In genomic region chr20:63968136-63968927, GRCh38 we compare ENCODE assay signal across 6 cellular contexts. TPM values are rescaled to one million over a fixed set of nuclear protein-coding genes. Genes with fewer than 3 reads are reported as not detected.
DNase-seq lines count a peak whose midpoint lies in the region; ATAC-seq and TF ChIP-seq lines count a peak whose summit lies in the region.

No MANE protein-coding gene starts in this region.

- no peak overlapping the region for H3K18ac ChIP-seq in IMR-90 (ENCODE audit: low read depth, low read length)

- intact Hi-C loops in IMR-90 (cut with micrococcal nuclease) = no loop called here
- intact Hi-C loops in colonic mucosa (cut with DNase I) = no loop called here
- intact Hi-C loops in prostate gland (cut with DNase I) = loop anchor here (10.0 kb wide), 2 partner anchors 224 to 344 kb away; partner anchors contain the start of gene GMEB2
- intact Hi-C loops in testis (cut with DNase I; ENCODE audit: low total_unique reads) = no loop called here

- no peak overlapping the region for H2BK5ac ChIP-seq in IMR-90 (ENCODE audit: low read depth, low read length, poor library complexity, severe bottlenecking)

- H3K9ac ChIP-seq in IMR-90 (ENCODE audit: low read depth, low read length) = peak overlapping the region; percentile 59
- H3K9ac ChIP-seq in colonic mucosa (ENCODE audit: low read depth in 2 of 2, low read length in 2 of 2) = peak overlapping the region in 1 of 2 donors; percentile 87

- H2AK5ac ChIP-seq in IMR-90 (ENCODE audit: low read depth, low read length) = peak overlapping the region; percentile 27; the same call in 1 of the 2 replicates

- peaks cover 7% of the 10 kb centered on the region for H3K4me1 ChIP-seq in IMR-90 (ENCODE audit: control insufficient read depth, insufficient read depth, low read length)
- H3K4me1 ChIP-seq in colonic mucosa = no peaks in the 10 kb centered on the region
- H3K4me1 ChIP-seq in prostate gland (replicated peaks) = peaks cover 15% of the 10 kb centered on the region
- H3K4me1 ChIP-seq in testis = peaks cover 12% of the 10 kb centered on the region

- H3K9me3 ChIP-seq in IMR-90 (ENCODE audit: control insufficient read depth, insufficient read depth, low read length) (no peaks in the 10 kb centered on the region), colonic mucosa (no peaks in the 10 kb centered on the region), prostate gland (no peaks in the 10 kb centered on the region), testis (no peaks in the 10 kb centered on the region)

- H2BK120ac ChIP-seq in IMR-90 (ENCODE audit: low read depth, low read length) = no peak overlapping the region

- H3K27me3 ChIP-seq in IMR-90 (ENCODE audit: control insufficient read depth, insufficient read depth, low read length) = no peaks in the 10 kb centered on the region
- H3K27me3 ChIP-seq in colonic mucosa = peaks cover 5% of the 10 kb centered on the region
- H3K27me3 ChIP-seq in prostate gland (replicated peaks; ENCODE audit: insufficient read depth) = no peaks in the 10 kb centered on the region
- no peaks in the 10 kb centered on the region for H3K27me3 ChIP-seq in testis

- TF ChIP-seq RAD21 in IMR-90 (IDR thresholded peaks at IDR 0.05; ENCODE audit: low read length) = no peak

- in situ Hi-C loops in IMR-90 (cut with MboI; ENCODE audit: low sequenced_read_pairs) = no loop called here

- H3K4ac ChIP-seq in IMR-90 (ENCODE audit: low read depth, low read length) = no peak overlapping the region

- TF ChIP-seq CTCF in IMR-90 (conservative IDR thresholded peaks at IDR 0.05; ENCODE audit: low read depth, low read length) (no peak), colonic mucosa (IDR thresholded peaks at IDR 0.05) (no peak), prostate gland (IDR thresholded peaks at IDR 0.05) (no peak), testis (IDR thresholded peaks at IDR 0.05) (no peak)

- no peak overlapping the region for H3K56ac ChIP-seq in IMR-90 (ENCODE audit: extremely low read depth, insufficient read depth, low read length)

- H3K27ac ChIP-seq in IMR-90 (ENCODE audit: insufficient read depth, low read length) (peak overlapping the region; percentile 18; the same call in 1 of the 2 replicates), colonic mucosa (no peak overlapping the region), prostate gland (peak overlapping the region; percentile 57 to 61), testis (no peak overlapping the region)

- no peak overlapping the region for H2AFZ ChIP-seq in IMR-90 (replicated peaks; ENCODE audit: low read length, poor library complexity)

- peaks cover 3% of the 10 kb centered on the region; the same call in 1 of the 2 replicates for H3K9me1 ChIP-seq in IMR-90 (ENCODE audit: insufficient read depth, low read length)

- no peak overlapping the region for H2BK20ac ChIP-seq in IMR-90 (ENCODE audit: low read depth, low read length)

- CTCF ChIA-PET in IMR-90 (lab: Yijun Ruan, JAX) = no interaction called here

- H3K36me3 ChIP-seq in IMR-90 (ENCODE audit: control insufficient read depth, insufficient read depth, low read length) (peaks cover 31% of the 10 kb centered on the region), colonic mucosa (no peaks in the 10 kb centered on the region), prostate gland (peaks cover 0 to 2% of the 10 kb centered on the region in 2 donors), testis (ENCODE audit: low read depth, missing control alignments) (no peaks in the 10 kb centered on the region)

- peak overlapping the region; percentile 99 for H2AK9ac ChIP-seq in IMR-90 (replicated peaks; ENCODE audit: low read depth, low read length, poor library complexity)

- H3K14ac ChIP-seq in IMR-90 (replicated peaks; ENCODE audit: low read depth, low read length) = no peak overlapping the region

- dilution Hi-C loops in IMR-90 (cut with HindIII; ENCODE audit: low sequenced_read_pairs, unreplicated experiment) = no loop called here

- no peak overlapping the region for H4K5ac ChIP-seq in IMR-90 (ENCODE audit: low read depth, low read length)

- DNase-seq in IMR-90 (no peak), colonic mucosa (no peak), prostate gland (ENCODE audit: low spot score) (no peak), testis (no peak), iPS-NIHi11 (ENCODE audit: low spot score) (no peak)

- no peak overlapping the region for H2BK15ac ChIP-seq in IMR-90 (ENCODE audit: low read depth, low read length)

- H3K79me1 ChIP-seq in IMR-90 (ENCODE audit: low read depth in 1 of 2, low read length in 2 of 2) = peaks cover 12 to 25% of the 10 kb centered on the region in 2 experiments; a peak in 3 of 4 replicates

- no peak overlapping the region for H4K91ac ChIP-seq in IMR-90 (ENCODE audit: insufficient read depth, low read depth, low read length)

- peak overlapping the region; percentile 80 for H3K23ac ChIP-seq in IMR-90 (ENCODE audit: low read depth, low read length)

- no peaks in the 10 kb centered on the region for H4K20me1 ChIP-seq in IMR-90 (ENCODE audit: insufficient read depth, low read length)

- WGBS in IMR-90 (ENCODE audit: extremely low coverage in 2 of 2, insufficient read length in 1 of 2), 2 experiments = 68% methylated on average over 5 of the region's 14 CpGs; no CpG with 5 or more reads in 1 of the 2 experiments
- WGBS in prostate gland = 69% methylated on average over 14 of the region's 14 CpGs
- WGBS in testis, 2 donors = 71 to 80% methylated on average over 12 to 14 of the region's 14 CpGs

- peak overlapping the region; percentile 47 to 64; a peak in 1 of 4 replicates for H4K8ac ChIP-seq in IMR-90 (ENCODE audit: low read depth in 2 of 2, low read length in 2 of 2)

- H3K4me3 ChIP-seq in IMR-90 (ENCODE audit: insufficient read depth, low read depth, low read length) (peak overlapping the region; percentile 92), colonic mucosa (peak overlapping the region; percentile 45), prostate gland (peak overlapping the region; percentile 53 to 79), testis (peak overlapping the region in 1 of 2 donors; percentile 54)

- H3K4me2 ChIP-seq in IMR-90 (ENCODE audit: low read depth, low read length) = peak overlapping the region; percentile 83; the same call in 1 of the 2 replicates

- no TSS peak for BruUV-seq in IMR-90 (replicated peaks; lab: Mats Ljungman, UMichigan)

- no peak for ATAC-seq in IMR-90 (ENCODE audit: low read depth)
- ATAC-seq in HG02759 (IDR thresholded peaks at IDR 0.05; ENCODE audit: unreplicated experiment) = no peak

- no peak for TF ChIP-seq POLR2A in IMR-90 (IDR thresholded peaks at IDR 0.05; ENCODE audit: low read depth, low read length)
- no peak for TF ChIP-seq POLR2A in prostate gland (IDR thresholded peaks at IDR 0.05)
- TF ChIP-seq POLR2A in testis (IDR thresholded peaks at IDR 0.05) = no peak

- POLR2A ChIA-PET in IMR-90 (lab: Charles Lee; ENCODE audit: unreplicated experiment) = interaction anchor here (0.6 kb wide), 1 partner anchor 12 kb away, joined by 3 read pairs; no protein-coding TSS in a partner anchor

TF ChIP-seq in IMR-90, 13 proteins besides CTCF, POLR2A, EP300 and RAD21:
- no peak for TF ChIP-seq RCOR1 (IDR thresholded peaks at IDR 0.05; ENCODE audit: insufficient replicate concordance, low read length)
- TF ChIP-seq, protein P1, sequence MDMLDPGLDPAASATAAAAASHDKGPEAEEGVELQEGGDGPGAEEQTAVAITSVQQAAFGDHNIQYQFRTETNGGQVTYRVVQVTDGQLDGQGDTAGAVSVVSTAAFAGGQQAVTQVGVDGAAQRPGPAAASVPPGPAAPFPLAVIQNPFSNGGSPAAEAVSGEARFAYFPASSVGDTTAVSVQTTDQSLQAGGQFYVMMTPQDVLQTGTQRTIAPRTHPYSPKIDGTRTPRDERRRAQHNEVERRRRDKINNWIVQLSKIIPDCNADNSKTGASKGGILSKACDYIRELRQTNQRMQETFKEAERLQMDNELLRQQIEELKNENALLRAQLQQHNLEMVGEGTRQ (IDR thresholded peaks at IDR 0.05; ENCODE audit: low read depth, low read length) = no peak

RNA-seq across cellular contexts. Expression of gene ZNF512B, which starts 1.4 kb away (rescaled TPM):
- total RNA-seq in IMR-90 (2012; rRNA removed) (6.4 and 6.5 TPM in 2 replicates), colonic mucosa (1 to 10 TPM; 1.9 TPM), prostate gland (10 to 100 TPM; 12.2 to 24.6 TPM), testis (10 to 100 TPM; 24.5 to 27.6 TPM)
- polyA plus RNA-seq in IMR-90 (2012; rRNA removed) (15.6 and 15.9 TPM in 2 replicates), testis (ENCODE audit: insufficient read depth, low read depth, low replicate concordance) (16.7 TPM)
- 7.2 and 13.4 TPM in 2 replicates for polyA plus RNA-seq in IMR-90 (2012; cell fraction: cytosol; rRNA removed)
- 50.2 and 83.0 TPM in 2 replicates for polyA plus RNA-seq in IMR-90 (2012; cell fraction: nucleus; rRNA removed; ENCODE audit: low replicate concordance)

RNA-seq across cellular contexts. Expression of gene SAMD10, which starts 11.1 kb away (rescaled TPM):
- 0.54 and 0.56 TPM in 2 replicates for total RNA-seq in IMR-90 (2012; rRNA removed)
- polyA plus RNA-seq in IMR-90 (2012; rRNA removed) = 4.0 and 4.1 TPM in 2 replicates
- polyA plus RNA-seq in IMR-90 (2012; cell fraction: cytosol; rRNA removed) = 3.9 and 4.6 TPM in 2 replicates
- polyA plus RNA-seq in IMR-90 (2012; cell fraction: nucleus; rRNA removed; ENCODE audit: low replicate concordance) = 14.1 and 23.9 TPM in 2 replicates
- total RNA-seq in colonic mucosa = 1 to 10 TPM; 6.1 to 6.4 TPM
- 10 to 100 TPM in 1 of 2 donors, 1 to 10 TPM in 1; 6.0 to 14.7 TPM for total RNA-seq in prostate gland
- 10 to 100 TPM in 1 of 2 donors, 1 to 10 TPM in 1; 6.2 to 10.7 TPM for total RNA-seq in testis
- 3.9 TPM for polyA plus RNA-seq in testis (ENCODE audit: insufficient read depth, low read depth, low replicate concordance)

RNA-seq across cellular contexts. Expression of gene UCKL1, which starts 12.1 kb away (rescaled TPM):
- 16.7 and 18.3 TPM in 2 replicates for total RNA-seq in IMR-90 (2012; rRNA removed)
- polyA plus RNA-seq in IMR-90 (2012; rRNA removed) = 54.7 and 58.6 TPM in 2 replicates
- 19.8 and 55.6 TPM in 2 replicates for polyA plus RNA-seq in IMR-90 (2012; cell fraction: cytosol; rRNA removed)
- 178 and 412 TPM in 2 replicates for polyA plus RNA-seq in IMR-90 (2012; cell fraction: nucleus; rRNA removed; ENCODE audit: low replicate concordance)
- 10 to 100 TPM; 33.6 to 49.5 TPM for total RNA-seq in colonic mucosa
- 10 to 100 TPM; 46.6 to 66.2 TPM for total RNA-seq in prostate gland
- total RNA-seq in testis = 10 to 100 TPM; 72.6 to 78.0 TPM
- polyA plus RNA-seq in testis (ENCODE audit: insufficient read depth, low read depth, low replicate concordance) = 35.0 TPM

RNA-seq across cellular contexts. Expression of gene PRPF6, which starts 12.6 kb away (rescaled TPM):
- 68.6 and 71.3 TPM in 2 replicates for total RNA-seq in IMR-90 (2012; rRNA removed)
- 38.5 and 43.5 TPM in 2 replicates for polyA plus RNA-seq in IMR-90 (2012; rRNA removed)
- polyA plus RNA-seq in IMR-90 (2012; cell fraction: cytosol; rRNA removed) = 32.3 and 36.0 TPM in 2 replicates
- polyA plus RNA-seq in IMR-90 (2012; cell fraction: nucleus; rRNA removed; ENCODE audit: low replicate concordance) = 27.2 and 30.1 TPM in 2 replicates
- 10 to 100 TPM; 53.0 to 68.6 TPM for total RNA-seq in colonic mucosa
- 10 to 100 TPM; 60.9 to 99.6 TPM for total RNA-seq in prostate gland
- 100 to 1,000 TPM; 107 to 114 TPM for total RNA-seq in testis
- 106 TPM for polyA plus RNA-seq in testis (ENCODE audit: insufficient read depth, low read depth, low replicate concordance)

Comparison
In these comparisons a context has a peak if more than half of its experiments do, and no peak if none do; other contexts are left out.
1. H3K27ac ChIP-seq: peak in IMR-90 (single experiment) and prostate gland (2 of 2); none in colonic mucosa (single experiment) and testis (0 of 2).